In genomic region chr15:73346735-73347312, GRCh38 we compare ENCODE assay signal across 8 cellular contexts. TPM values are rescaled to one million over a fixed set of nuclear protein-coding genes. Genes with fewer than 3 reads are reported as not detected.
DNase-seq lines count a peak whose midpoint lies in the region; ATAC-seq, FAIRE-seq and TF ChIP-seq lines count a peak whose summit lies in the region.

No MANE protein-coding gene starts in this region.

- H3K27me3 ChIP-seq in RWPE2 (ENCODE audit: insufficient read depth, poor library complexity, severe bottlenecking) = peaks cover 6% of the 10 kb centered on the region

- no peak overlapping the region for H3K27ac ChIP-seq in RWPE2 (ENCODE audit: poor library complexity, severe bottlenecking)

- H3K4me3 ChIP-seq in RWPE2 (ENCODE audit: severe bottlenecking) = no peak overlapping the region

- H3K36me3 ChIP-seq in RWPE2 (ENCODE audit: low read depth) = no peaks in the 10 kb centered on the region

- ATAC-seq in RWPE2 (ENCODE audit: low read depth) (peak; percentile 86), left colon (peak; percentile 80), GM21367 (IDR thresholded peaks at IDR 0.05; ENCODE audit: unreplicated experiment) (no peak)

- no peak for TF ChIP-seq CTCF in RWPE2 (IDR thresholded peaks at IDR 0.05; ENCODE audit: poor library complexity, severe bottlenecking)

- peak; percentile 32 for DNase-seq in GM18507 (ENCODE audit: extremely low spot score, insufficient read length, low read depth)
- no peak for DNase-seq in RWPE2 (ENCODE audit: low spot score)
- DNase-seq in activated naive CD4-positive, alpha-beta T cell treated with Interleukin-2 at 50 U/mL for 16 hours = peak; percentile 61
- peak; percentile 45 to 87 for DNase-seq in left colon
- peak; percentile 13 to 15 for DNase-seq in stimulated activated CD8-positive, alpha-beta memory T cell treated with anti-CD3 and anti-CD28 coated beads, Interleukin-4, amount 100 ng/mL, for 1 hour (ENCODE audit: low read depth in 2 of 2, low spot score in 1 of 2)
- DNase-seq in amniotic stem cell (lab: John Stamatoyannopoulos, UW) = no peak
- no peak for DNase-seq in NCI-H345 (lab: John Stamatoyannopoulos, UW)

- no peaks in the 10 kb centered on the region for H3K9me3 ChIP-seq in RWPE2 (ENCODE audit: severe bottlenecking)

- intact Hi-C loops in left colon (cut with DNase I, micrococcal nuclease) = no loop called here

- no peaks in the 10 kb centered on the region for H3K4me1 ChIP-seq in RWPE2 (ENCODE audit: insufficient read depth, poor library complexity, severe bottlenecking)

- peak; percentile 42 for FAIRE-seq in GM18507 (lab: Jason Lieb, UNC)

RNA-seq across cellular contexts. Expression of gene HCN4, which starts 21.9 kb away (rescaled TPM):
- under 1 TPM; 0.12 to 0.28 TPM for total RNA-seq in left colon

Comparison
In these comparisons a context has a peak if more than half of its experiments do, and no peak if none do; other contexts are left out.
1. DNase-seq: peak in GM18507 (single experiment), activated naive CD4-positive, alpha-beta T cell treated with Interleukin-2 at 50 U/mL for 16 hours (single experiment), left colon (2 of 2) and stimulated activated CD8-positive, alpha-beta memory T cell treated with anti-CD3 and anti-CD28 coated beads, Interleukin-4, amount 100 ng/mL, for 1 hour (2 of 2); none in RWPE2 (single experiment), amniotic stem cell (single experiment) and NCI-H345 (single experiment).